Comparison of ENCODE assay signal across 8 cellular contexts in genomic region chr5:138663009-138663408, GRCh38.
DNase-seq lines count a peak whose midpoint lies in the region; ATAC-seq lines count a peak whose summit lies in the region.

No MANE protein-coding gene starts in this region.

- ATAC-seq in HG02759 (IDR thresholded peaks at IDR 0.05; ENCODE audit: unreplicated experiment) (peak; percentile 56), T-cell (replicated peaks in 1 of 4) (peak in 3 of 4 experiments; percentile 54 to 90 (median 57)), esophagus mucosa (peak; percentile 61)

- peaks cover 87 to 91% of the 10 kb centered on the region in 2 donors for H3K27me3 Mint-ChIP-seq in T-cell

- H3K4me1 Mint-ChIP-seq in T-cell, result peaks cover 19 to 41% (median 32%) of the 10 kb centered on the region in 3 donors

- no peaks in the 10 kb centered on the region for H3K36me3 Mint-ChIP-seq in T-cell

- H3K4me3 Mint-ChIP-seq in T-cell, result peak overlapping the region in 1 of 3 donors; percentile 27

- no peaks in the 10 kb centered on the region for H3K9me3 Mint-ChIP-seq in T-cell

- POLR2A ChIA-PET in T-cell (lab: Charles Lee), result no interaction called here

- DNase-seq in CD1c-positive myeloid dendritic cell (ENCODE audit: extremely low spot score) (peak; percentile 78), T-cell (peak in 31 of 34 experiments; percentile 6 to 67 (median 40)), globus pallidus (ENCODE audit: low spot score) (no peak), DMS 273 (lab: John Stamatoyannopoulos, UW; ENCODE audit: unreplicated experiment) (no peak), hippocampal formation (lab: John Stamatoyannopoulos, UW) (no peak), NCI-H146 (lab: John Stamatoyannopoulos, UW) (no peak)

- no peak overlapping the region for H3K27ac Mint-ChIP-seq in T-cell

- CTCF ChIA-PET in T-cell (lab: Charles Lee), result interaction anchor here in 1 of 2 donors (0.7 kb wide), 1 partner anchor 11 kb away, joined by 3 read pairs; no protein-coding TSS in a partner anchor

Comparison
In these comparisons a context has a peak if more than half of its experiments do, and no peak if none do; other contexts are left out.
1. DNase-seq: peak in CD1c-positive myeloid dendritic cell (single experiment) and T-cell (31 of 34); none in globus pallidus (single experiment), DMS 273 (single experiment), hippocampal formation (0 of 2) and NCI-H146 (single experiment).
2. Peak in every context shown above with its lines, with median percentiles within 50 percentile points of each other: ATAC-seq.